ENCODE assay signal across 1 cellular context in genomic region chr22:21984793-21985192, GRCh38.
TF ChIP-seq lines count a peak whose summit lies in the region.

No MANE protein-coding gene starts in this region.

TF ChIP-seq in HCT116, 20 proteins besides CTCF, POLR2A, EP300 and RAD21 (continued from another document):
- TF ChIP-seq ZBTB33 (IDR thresholded peaks at IDR 0.05; ENCODE audit: extremely low read depth, insufficient replicate concordance, low read length) (no peak), ELF1 (IDR thresholded peaks at IDR 0.05; ENCODE audit: borderline replicate concordance, low read depth) (no peak), EGR1 (IDR thresholded peaks at IDR 0.05; ENCODE audit: low read depth) (no peak), SP1 (IDR thresholded peaks at IDR 0.05; ENCODE audit: low read depth) (no peak), POLR2AphosphoS5 (IDR thresholded peaks at IDR 0.05; ENCODE audit: low read depth, low read length) (no peak), TCF7L2 (IDR thresholded peaks at IDR 0.05; ENCODE audit: borderline replicate concordance, extremely low read depth, insufficient read depth, insufficient read length) (no peak), CEBPB (IDR thresholded peaks at IDR 0.05; ENCODE audit: low read depth) (no peak)
